Comparison of ENCODE assay signal across 8 cellular contexts in the genomic region with DNA sequence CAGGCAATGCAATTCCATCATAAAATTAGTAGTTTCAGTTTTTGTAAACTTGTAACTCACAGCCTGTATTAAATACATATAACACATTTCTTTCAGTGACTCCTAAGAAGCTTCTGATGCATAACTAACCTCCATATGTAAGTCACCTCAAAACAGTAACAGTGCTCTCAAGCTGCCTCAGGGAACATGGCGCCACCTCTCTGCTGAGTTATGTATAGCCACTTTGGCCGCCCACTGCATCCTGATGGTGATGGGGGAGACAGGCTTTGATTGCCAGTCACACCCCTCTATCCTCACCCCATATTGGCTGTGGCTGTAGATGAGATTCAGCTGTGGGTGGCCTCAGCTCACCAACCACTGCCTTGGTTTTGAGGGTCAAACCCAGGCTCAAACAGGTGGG. TPM values are rescaled to one million over a fixed set of nuclear protein-coding genes. Genes with fewer than 3 reads are reported as not detected.
DNase-seq lines count a peak whose midpoint lies in the region; FAIRE-seq and TF ChIP-seq lines count a peak whose summit lies in the region.
"Had no signal": no experiment of that assay in that cellular context is flagged by ENCODE, and none has a peak within 500 bp of the region (broad histone marks: within the 10 kb centered on the region; RNA-seq: fewer than 3 reads in every experiment).

No MANE protein-coding gene starts in this region.

- FAIRE-seq in H54 (lab: Jason Lieb, UNC) = no peak

- peak; percentile 43 for DNase-seq in GM12865 (ENCODE audit: low read depth)
- peak; percentile 10 to 52 for DNase-seq in HL-60 (ENCODE audit: low read depth in 1 of 2, low spot score in 1 of 2)
- no peak for DNase-seq in fibroblast of the aortic adventitia (ENCODE audit: low read depth)
- peak; percentile 20 for DNase-seq in stimulated activated CD8-positive, alpha-beta memory T cell treated with anti-CD3 and anti-CD28 coated beads, Interleukin-4, amount 100 ng/mL, for 24 hours (ENCODE audit: low read depth)
- no peak for DNase-seq in NCI-H2171 (lab: John Stamatoyannopoulos, UW)
- DNase-seq in H54 (ENCODE audit: insufficient read length, low spot score) = no peak

- H3K4me3 ChIP-seq in GM12865 (ENCODE audit: low read depth, low read length) (no peak overlapping the region), HL-60 (replicated peaks; ENCODE audit: insufficient read depth, low read length) (no peak overlapping the region), WI38 (ENCODE audit: low read depth, low read length) (no peak overlapping the region), fibroblast of the aortic adventitia (ENCODE audit: low read depth, low read length) (no peak overlapping the region)

- TF ChIP-seq POLR2A in H54 (IDR thresholded peaks at IDR 0.05; ENCODE audit: low read depth, low read length) = no peak

- no peak overlapping the region for H3K27ac ChIP-seq in HL-60 (replicated peaks)
- H3K27ac ChIP-seq: neutrophil had no signal

- peak; percentile 26 for TF ChIP-seq CTCF in GM12865 (IDR thresholded peaks at IDR 0.05; ENCODE audit: insufficient read depth, low read depth, low read length, missing control alignments)
- TF ChIP-seq CTCF in HL-60 (IDR thresholded peaks at IDR 0.05; ENCODE audit: insufficient read depth, low read length) = peak; percentile 58
- TF ChIP-seq CTCF in WI38 (IDR thresholded peaks at IDR 0.05; ENCODE audit: low read depth, low read length) = peak; percentile 67
- peak; percentile 36 for TF ChIP-seq CTCF in fibroblast of the aortic adventitia (IDR thresholded peaks at IDR 0.05; ENCODE audit: insufficient read depth, low read length)

- H3K27me3 ChIP-seq in HL-60 (ENCODE audit: insufficient read depth, poor library complexity, severe bottlenecking) = no peaks in the 10 kb centered on the region
- H3K27me3 ChIP-seq: neutrophil had no signal

RNA-seq across cellular contexts. Expression of a gene that starts 54.3 kb away (rescaled TPM):
- 44.2 and 45.8 TPM in 2 replicates for total RNA-seq in fibroblast of the aortic adventitia (ENCODE audit: low replicate concordance)

Comparison
In these comparisons a context has a peak if more than half of its experiments do, and no peak if none do; other contexts are left out.
1. DNase-seq: peak in GM12865 (single experiment), HL-60 (2 of 2) and stimulated activated CD8-positive, alpha-beta memory T cell treated with anti-CD3 and anti-CD28 coated beads, Interleukin-4, amount 100 ng/mL, for 24 hours (single experiment); none in fibroblast of the aortic adventitia (single experiment), NCI-H2171 (single experiment) and H54 (single experiment).
2. Peak in every context shown above with its lines, with median percentiles within 50 percentile points of each other: CTCF ChIP-seq.